Comparison of ENCODE assay signal across 11 cellular contexts in genomic region chr7:5979680-5980314, GRCh38. TPM values are rescaled to one million over a fixed set of nuclear protein-coding genes. Genes with fewer than 3 reads are reported as not detected.
"Had no signal": no experiment of that assay in that cellular context is flagged by ENCODE, and none has a peak within 500 bp of the region (broad histone marks: within the 10 kb centered on the region; RNA-seq: fewer than 3 reads in every experiment).

No MANE protein-coding gene starts in this region.

RNA-seq across cellular contexts. Expression of gene RSPH10B, which starts 9.3 kb away (rescaled TPM):
- total RNA-seq: activated CD4-positive, alpha-beta memory T cell treated with anti-CD3 and anti-CD28 coated beads, Interleukin-2, amount 10 ng/mL, durations not matched to agents 7 days and 5 days; activated CD4-positive, alpha-beta T cell treated with anti-CD3 and anti-CD28 coated beads, Interleukin-2, amount 10 ng/mL, durations not matched to agents 7 days and 5 days; ascending aorta; esophagus muscularis mucosa; T-helper 2 cell treated with Interferon-gamma antibody and Interleukin-4, amounts not matched to agents 100 ng/mL and 5 ng/mL, for 36 hours had no signal
- polyA plus RNA-seq: cardiac muscle cell had no signal

RNA-seq across cellular contexts. Expression of gene ANKRD61, which starts 51.4 kb away (rescaled TPM):
- total RNA-seq: activated naive CD8-positive, alpha-beta T cell treated with anti-CD3 and anti-CD28 coated beads, Interleukin-2, amount 10 ng/mL, durations not matched to agents 7 days and 5 days; activated T-cell treated with anti-CD3 and anti-CD28 coated beads, Interleukin-2, amount 50 U/mL, for 72 hours; ascending aorta; endodermal cell; esophagus muscularis mucosa; T-cell; T-helper 2 cell treated with Interferon-gamma antibody and Interleukin-4, amounts not matched to agents 100 ng/mL and 5 ng/mL, for 36 hours; WTC11 had no signal
- polyA plus RNA-seq: cardiac muscle cell had no signal
